In genomic region chr4:3047464-3048286, GRCh38 we compare ENCODE assay signal across 8 cellular contexts. TPM values are rescaled to one million over a fixed set of nuclear protein-coding genes. Genes with fewer than 3 reads are reported as not detected.
DNase-seq lines count a peak whose midpoint lies in the region; ATAC-seq and TF ChIP-seq lines count a peak whose summit lies in the region.

No MANE protein-coding gene starts in this region.

- H3K4me1 ChIP-seq in OCI-LY7 (ENCODE audit: insufficient read depth, low read length, poor library complexity, severe bottlenecking) (peaks cover 41% of the 10 kb centered on the region), ovary (ENCODE audit: insufficient read depth) (no peaks in the 10 kb centered on the region), transverse colon (peaks cover 0 to 16% (median 11%) of the 10 kb centered on the region in 4 donors)

- DNase-seq in OCI-LY7 (ENCODE audit: low spot score) (peak; percentile 92), fibroblast of villous mesenchyme (ENCODE audit: low read depth) (peak; percentile 56), ovary (peak; percentile 43 to 69 (median 66)), transverse colon (peak; percentile 78)
- DNase-seq in activated T-helper 1 cell treated with anti-CD3 and anti-CD28 coated beads, Interleukin-2, amount 50 U/mL, for 16 hours (ENCODE audit: low read depth in 1 of 2, low spot score in 1 of 2), result peak; percentile 21 to 51

- BruUV-seq in OCI-LY7 (replicated peaks; lab: Mats Ljungman, UMichigan), result no TSS peak

- no peaks in the 10 kb centered on the region for H3K9me2 ChIP-seq in OCI-LY7 (ENCODE audit: insufficient read depth, low read length)

- in situ Hi-C loops in transverse colon (cut with MboI; ENCODE audit: low pct_ligation_motif_present in 1 of 4, low pct_unique_long_range_greater_than_20kb in 1 of 4, low sequenced_read_pairs in 3 of 4), result no loop called here

- H3K36me3 ChIP-seq in OCI-LY7 (ENCODE audit: insufficient read depth, low read length), result no peaks in the 10 kb centered on the region
- no peaks in the 10 kb centered on the region for H3K36me3 ChIP-seq in ovary
- H3K36me3 ChIP-seq in transverse colon, result no peaks in the 10 kb centered on the region

- no peaks in the 10 kb centered on the region for H3K9me3 ChIP-seq in OCI-LY7 (ENCODE audit: low read length)
- H3K9me3 ChIP-seq in ovary, result no peaks in the 10 kb centered on the region
- no peaks in the 10 kb centered on the region for H3K9me3 ChIP-seq in transverse colon

- no peaks in the 10 kb centered on the region for H3K79me2 ChIP-seq in OCI-LY7 (ENCODE audit: insufficient read depth, low read depth, low read length)

- TF ChIP-seq POLR2A in ovary (IDR thresholded peaks at IDR 0.05) (no peak), transverse colon (IDR thresholded peaks at IDR 0.05) (peak; percentile 0)

- WGBS in ovary, 3 donors, result 54 to 60% (median 58%) methylated on average over 20 of the region's 20 CpGs
- WGBS in transverse colon (ENCODE audit: low coverage in 1 of 2), 2 donors, result 29 to 31% methylated on average over 7 to 20 of the region's 20 CpGs

- CTCF ChIA-PET in OCI-LY7 (lab: Charles Lee; ENCODE audit: unreplicated experiment), result interaction anchor here (0.6 kb wide), 1 partner anchor 21 kb away, joined by 5 read pairs; no protein-coding TSS in a partner anchor

- no peaks in the 10 kb centered on the region for H3K27me3 ChIP-seq in ovary
- no peaks in the 10 kb centered on the region for H3K27me3 ChIP-seq in transverse colon

- peak; percentile 94 for ATAC-seq in GM19023 (IDR thresholded peaks at IDR 0.05; ENCODE audit: unreplicated experiment)
- peak; percentile 90 for ATAC-seq in HG03175 (IDR thresholded peaks at IDR 0.05; ENCODE audit: unreplicated experiment)

- TF ChIP-seq CTCF in C4-2B (conservative IDR thresholded peaks at IDR 0.05) (peak; percentile 90), OCI-LY7 (conservative IDR thresholded peaks at IDR 0.05; ENCODE audit: low read length) (peak; percentile 80), fibroblast of villous mesenchyme (IDR thresholded peaks at IDR 0.05; ENCODE audit: insufficient read depth, low read depth, low read length) (peak; percentile 80), ovary (IDR thresholded peaks at IDR 0.05) (peak; percentile 23 to 53 (median 39)), transverse colon (IDR thresholded peaks at IDR 0.05) (peak; percentile 68 to 78 (median 70))

- H3K4me2 ChIP-seq in OCI-LY7 (ENCODE audit: low read length), result peak overlapping the region; percentile 45

- POLR2A ChIA-PET in OCI-LY7 (lab: Charles Lee), result interaction anchor here (0.5 to 1.6 kb wide), 3 partner anchors 9 to 163 kb away, joined by 3 to 5 read pairs (median 4); no protein-coding TSS in a partner anchor

- TF ChIP-seq EP300 in ovary (IDR thresholded peaks at IDR 0.05), result no peak
- no peak for TF ChIP-seq EP300 in transverse colon (IDR thresholded peaks at IDR 0.05; ENCODE audit: low read depth)

- H2AFZ ChIP-seq in OCI-LY7 (ENCODE audit: low read length), result peak overlapping the region; percentile 79; the same call in 1 of the 2 replicates

- H3K4me3 ChIP-seq in OCI-LY7 (ENCODE audit: low read depth, low read length, poor library complexity, severe bottlenecking), result peak overlapping the region; percentile 20
- H3K4me3 ChIP-seq in fibroblast of villous mesenchyme (ENCODE audit: low read depth, low read length), result no peak overlapping the region
- no peak overlapping the region for H3K4me3 ChIP-seq in ovary
- peak overlapping the region in 3 of 4 donors; percentile 28 to 49 (median 36) for H3K4me3 ChIP-seq in transverse colon

- H3K27ac ChIP-seq in C4-2B (no peak overlapping the region), OCI-LY7 (ENCODE audit: low read depth, low read length, poor library complexity, severe bottlenecking) (peak overlapping the region; percentile 80), ovary (no peak overlapping the region), transverse colon (peak overlapping the region in 3 of 4 donors; percentile 3 to 38 (median 4))

- H4K20me1 ChIP-seq in OCI-LY7 (ENCODE audit: insufficient read depth, low read length), result no peaks in the 10 kb centered on the region

- intact Hi-C loops in OCI-LY7 (cut with micrococcal nuclease; ENCODE audit: unreplicated experiment) (loop anchor here (1.0 to 5.0 kb wide), 4 partner anchors 27 to 395 kb away; partner anchors contain the start of genes HTT and HTT-AS), ovary (cut with DNase I) (no loop called here), transverse colon (cut with DNase I; ENCODE audit: low total_unique reads) (loop anchor here (10.0 kb wide), 1 partner anchor 283 kb away; no protein-coding TSS in a partner anchor)

RNA-seq across cellular contexts. Expression of gene HTT-AS, which starts 26.7 kb away (rescaled TPM):
- not detected in 2 replicates for total RNA-seq in OCI-LY7 (2014; rRNA removed; shearing (Covaris generic))
- not detected in 2 replicates for total RNA-seq in OCI-LY7 (2022)
- total RNA-seq in fibroblast of villous mesenchyme, result not detected in 2 replicates
- total RNA-seq in ovary, result not detected
- polyA plus RNA-seq in ovary, result not detected
- not detected for total RNA-seq in transverse colon

RNA-seq across cellular contexts. Expression of gene HTT, which starts 26.8 kb away (rescaled TPM):
- 36.4 and 41.2 TPM in 2 replicates for total RNA-seq in OCI-LY7 (2014; rRNA removed; shearing (Covaris generic))
- total RNA-seq in OCI-LY7 (2022) (91.3 and 108 TPM in 2 replicates), fibroblast of villous mesenchyme (60.6 and 65.2 TPM in 2 replicates), ovary (10 to 100 TPM; 28.3 to 63.2 (median 39.1) TPM), transverse colon (100 to 1,000 TPM in 1 of 4 donors, 10 to 100 TPM in 3; 40.0 to 111 (median 79.4) TPM)
- polyA plus RNA-seq in ovary, result 10 to 100 TPM; 13.3 to 35.2 TPM

Comparison
In these comparisons a context has a peak if more than half of its experiments do, and no peak if none do; other contexts are left out.
1. H3K27ac ChIP-seq: peak in OCI-LY7 (single experiment) and transverse colon (3 of 4); none in C4-2B (single experiment) and ovary (0 of 2).
2. CTCF ChIP-seq: peak in every context shown above with its lines; median percentile 90 in C4-2B; 80 in OCI-LY7; 80 in fibroblast of villous mesenchyme; 70 in transverse colon; 39 in ovary.
3. DNase-seq: peak in every context shown above with its lines; median percentile 92 in OCI-LY7; 78 in transverse colon; 66 in ovary; 56 in fibroblast of villous mesenchyme; 36 in activated T-helper 1 cell treated with anti-CD3 and anti-CD28 coated beads, Interleukin-2, amount 50 U/mL, for 16 hours.
4. H3K4me3 ChIP-seq: peak in OCI-LY7 (single experiment) and transverse colon (3 of 4); none in fibroblast of villous mesenchyme (single experiment) and ovary (single experiment).
5. intact Hi-C loops: an anchor here in OCI-LY7 (1.0 to 5.0 kb wide) and transverse colon (10.0 kb wide); none called in ovary.